35 cellular contexts compared by ENCODE assay signal in genomic region chr9:77518688-77519087, GRCh38.
"Had no signal": no experiment of that assay in that cellular context is flagged by ENCODE, and none has a peak within 500 bp of the region (broad histone marks: within the 10 kb centered on the region; RNA-seq: fewer than 3 reads in every experiment).

No MANE protein-coding gene starts in this region.

- H3K36me3 Mint-ChIP-seq: activated CD8-positive, alpha-beta memory T cell treated with anti-CD3 and anti-CD28 coated beads, Interleukin-2, amount 10 ng/mL, durations not matched to agents 7 days and 5 days; activated naive CD4-positive, alpha-beta T cell treated with anti-CD3 and anti-CD28 coated beads, Interleukin-2, amount 50 U/mL, for 72 hours; activated naive CD8-positive, alpha-beta T cell treated with anti-CD3 and anti-CD28 coated beads for 36 hours had no signal

- FAIRE-seq: TTC549 had no signal

- ATAC-seq: activated CD8-positive, alpha-beta memory T cell treated with anti-CD3 and anti-CD28 coated beads, Interleukin-2, amount 10 ng/mL, durations not matched to agents 7 days and 5 days; activated CD8-positive, alpha-beta T cell treated with anti-CD3 and anti-CD28 coated beads, Interleukin-2, amount 10 ng/mL, durations not matched to agents 7 days and 5 days; activated naive CD4-positive, alpha-beta T cell treated with anti-CD3 and anti-CD28 coated beads, Interleukin-2, amount 50 U/mL, for 72 hours; activated T-helper 17 cell treated with anti-CD3 and anti-CD28 coated beads, Interleukin-2, amount 50 U/mL, for 72 hours; body of pancreas had no signal

- H3K9me3 ChIP-seq: adrenal gland, ascending aorta, body of pancreas, breast epithelium had no signal

- DNase-seq: activated B cell treated with CpG ODN at 0.5 μM for 24 hours; activated CD4-positive, alpha-beta memory T cell treated with anti-CD3 and anti-CD28 coated beads, Interleukin-2, amount 10 ng/mL, durations not matched to agents 7 days and 5 days; activated CD4-positive, alpha-beta T cell treated with anti-CD3 and anti-CD28 coated beads for 4 hours; activated CD4-positive, alpha-beta T cell treated with anti-CD3 and anti-CD28 coated beads, Interleukin-2, amount 10 ng/mL, durations not matched to agents 7 days and 5 days; activated CD4-positive, alpha-beta T cell treated with anti-CD3 and anti-CD28 coated beads, Interleukin-2, amount 50 U/mL, for 48 hours; activated CD4-positive, CD25-positive, alpha-beta regulatory T cell treated with anti-CD3 and anti-CD28 coated beads, Interleukin-2, amount 50 U/mL, for 72 hours; activated CD8-positive, alpha-beta memory T cell treated with anti-CD3 and anti-CD28 coated beads for 24 hours; activated CD8-positive, alpha-beta memory T cell treated with anti-CD3 and anti-CD28 coated beads, Interleukin-2, amount 10 ng/mL, durations not matched to agents 7 days and 5 days; activated CD8-positive, alpha-beta memory T cell treated with anti-CD3 and anti-CD28 coated beads, Interleukin-2, amount 50 U/mL, for 48 hours; activated CD8-positive, alpha-beta T cell treated with anti-CD3 and anti-CD28 coated beads, Interleukin-2, amount 10 ng/mL, durations not matched to agents 7 days and 5 days; activated effector memory CD4-positive, alpha-beta T cell treated with anti-CD3 and anti-CD28 coated beads, Interleukin-2, amount 50 U/mL, for 16 hours; activated gamma-delta T cell treated with Interleukin-2 at 50 U/mL for 16 hours; activated naive CD4-positive, alpha-beta T cell; activated naive CD4-positive, alpha-beta T cell treated with anti-CD3 and anti-CD28 coated beads for 36 hours; activated naive CD4-positive, alpha-beta T cell treated with anti-CD3 and anti-CD28 coated beads, Interleukin-2, amount 50 U/mL, for 16 hours; activated naive CD8-positive, alpha-beta T cell treated with anti-CD3 and anti-CD28 coated beads for 36 hours; activated T-cell treated with anti-CD3 and anti-CD28 coated beads, Interleukin-2, amount 50 U/mL, for 24 hours; activated T-cell treated with anti-CD3 and anti-CD28 coated beads, Interleukin-2, amount 50 U/mL, for 48 hours; adrenal gland; amygdala; anterior cingulate cortex; body of pancreas; brain microvascular endothelial cell; central memory CD4-positive, alpha-beta T cell; T-helper 1 cell; T-helper 2 cell; T-helper 9 cell had no signal

- H3K27me3 Mint-ChIP-seq: activated CD4-positive, alpha-beta T cell treated with anti-CD3 and anti-CD28 coated beads, Interleukin-2, amount 10 ng/mL, durations not matched to agents 7 days and 5 days; activated CD8-positive, alpha-beta memory T cell treated with anti-CD3 and anti-CD28 coated beads, Interleukin-2, amount 10 ng/mL, durations not matched to agents 7 days and 5 days; activated naive CD8-positive, alpha-beta T cell treated with anti-CD3 and anti-CD28 coated beads for 36 hours had no signal

- H3K4me3 ChIP-seq: adrenal gland, ascending aorta, body of pancreas, breast epithelium had no signal

- H3K4me1 Mint-ChIP-seq: activated B cell treated with CpG ODN at 0.5 μM for 24 hours; activated naive CD8-positive, alpha-beta T cell treated with anti-CD3 and anti-CD28 coated beads for 36 hours had no signal

- H3K36me3 ChIP-seq: adrenal gland, ascending aorta, brain microvascular endothelial cell, breast epithelium had no signal

- H3K27me3 ChIP-seq: adrenal gland, ascending aorta, body of pancreas, brain microvascular endothelial cell, breast epithelium had no signal

- H3K4me3 Mint-ChIP-seq: activated B cell treated with CpG ODN at 0.5 μM for 24 hours; activated CD4-positive, alpha-beta memory T cell treated with anti-CD3 and anti-CD28 coated beads, Interleukin-2, amount 10 ng/mL, durations not matched to agents 7 days and 5 days; activated CD4-positive, alpha-beta T cell treated with anti-CD3 and anti-CD28 coated beads, Interleukin-2, amount 10 ng/mL, durations not matched to agents 7 days and 5 days; activated CD8-positive, alpha-beta memory T cell treated with anti-CD3 and anti-CD28 coated beads, Interleukin-2, amount 10 ng/mL, durations not matched to agents 7 days and 5 days; activated CD8-positive, alpha-beta T cell treated with anti-CD3 and anti-CD28 coated beads, Interleukin-2, amount 10 ng/mL, durations not matched to agents 7 days and 5 days; activated naive CD4-positive, alpha-beta T cell treated with anti-CD3 and anti-CD28 coated beads for 36 hours; activated naive CD8-positive, alpha-beta T cell treated with anti-CD3 and anti-CD28 coated beads for 36 hours; activated T-cell treated with anti-CD3 and anti-CD28 coated beads, Interleukin-2, amount 50 U/mL, for 24 hours; activated T-helper 17 cell treated with anti-CD3 and anti-CD28 coated beads, Interleukin-2, amount 50 U/mL, for 72 hours; T-helper 1 cell treated with Interleukin-12 subunit alpha and Interleukin-12 subunit beta and Interleukin-4 antibody, amounts not matched to agents 30 μg/mL and 1 μg/mL, for 36 hours; T-helper 2 cell treated with Interferon-gamma antibody and Interleukin-4, amounts not matched to agents 5 μg/mL and 100 μg/mL, for 36 hours had no signal

- H3K9me3 Mint-ChIP-seq: activated B cell treated with CpG ODN at 0.5 μM for 24 hours; activated CD4-positive, alpha-beta memory T cell treated with anti-CD3 and anti-CD28 coated beads, Interleukin-2, amount 10 ng/mL, durations not matched to agents 7 days and 5 days; activated naive CD4-positive, alpha-beta T cell treated with anti-CD3 and anti-CD28 coated beads for 36 hours; activated naive CD4-positive, alpha-beta T cell treated with anti-CD3 and anti-CD28 coated beads, Interleukin-2, amount 50 U/mL, for 72 hours; activated naive CD8-positive, alpha-beta T cell treated with anti-CD3 and anti-CD28 coated beads for 36 hours; activated T-cell treated with anti-CD3 and anti-CD28 coated beads, Interleukin-2, amount 50 U/mL, for 24 hours; activated T-helper 17 cell treated with anti-CD3 and anti-CD28 coated beads, Interleukin-2, amount 50 U/mL, for 72 hours; T-helper 1 cell treated with Interleukin-12 subunit alpha and Interleukin-12 subunit beta and Interleukin-4 antibody, amounts not matched to agents 30 μg/mL and 1 μg/mL, for 36 hours; T-helper 2 cell treated with Interferon-gamma antibody and Interleukin-4, amounts not matched to agents 5 μg/mL and 100 μg/mL, for 36 hours had no signal

- H3K27ac ChIP-seq: adrenal gland, ascending aorta, body of pancreas, brain microvascular endothelial cell, breast epithelium, VCaP had no signal

- H3K27ac Mint-ChIP-seq: activated B cell treated with CpG ODN at 0.5 μM for 24 hours; activated CD4-positive, alpha-beta memory T cell treated with anti-CD3 and anti-CD28 coated beads, Interleukin-2, amount 10 ng/mL, durations not matched to agents 7 days and 5 days; activated CD4-positive, alpha-beta T cell treated with anti-CD3 and anti-CD28 coated beads, Interleukin-2, amount 10 ng/mL, durations not matched to agents 7 days and 5 days; activated CD8-positive, alpha-beta memory T cell treated with anti-CD3 and anti-CD28 coated beads, Interleukin-2, amount 10 ng/mL, durations not matched to agents 7 days and 5 days; activated CD8-positive, alpha-beta T cell treated with anti-CD3 and anti-CD28 coated beads, Interleukin-2, amount 10 ng/mL, durations not matched to agents 7 days and 5 days; activated naive CD4-positive, alpha-beta T cell treated with anti-CD3 and anti-CD28 coated beads for 36 hours; activated naive CD4-positive, alpha-beta T cell treated with anti-CD3 and anti-CD28 coated beads, Interleukin-2, amount 50 U/mL, for 72 hours; activated naive CD8-positive, alpha-beta T cell treated with anti-CD3 and anti-CD28 coated beads for 36 hours; activated T-cell treated with anti-CD3 and anti-CD28 coated beads, Interleukin-2, amount 50 U/mL, for 24 hours; activated T-helper 17 cell treated with anti-CD3 and anti-CD28 coated beads, Interleukin-2, amount 50 U/mL, for 72 hours; T-helper 1 cell treated with Interleukin-12 subunit alpha and Interleukin-12 subunit beta and Interleukin-4 antibody, amounts not matched to agents 30 μg/mL and 1 μg/mL, for 36 hours; T-helper 2 cell treated with Interferon-gamma antibody and Interleukin-4, amounts not matched to agents 5 μg/mL and 100 μg/mL, for 36 hours had no signal
